Comparison of ENCODE assay signal across 23 cellular contexts in genomic region chr5:67355135-67355729, GRCh38.
A peak's percentile ranks its signal among the peaks of the same experiment; 100 is the strongest.
DNase-seq lines count a peak whose midpoint lies in the region; FAIRE-seq and TF ChIP-seq lines count a peak whose summit lies in the region.
"Had no signal": no experiment of that assay in that cellular context is flagged by ENCODE, and none has a peak within 500 bp of the region (broad histone marks: within the 10 kb centered on the region; RNA-seq: fewer than 3 reads in every experiment).

No MANE protein-coding gene starts in this region.

- no peak overlapping the region for H4K91ac ChIP-seq in trophoblast cell (ENCODE audit: low read depth, low read length)

- intact Hi-C loops in colonic mucosa (cut with DNase I), result no loop called here

- TF ChIP-seq POLR2A in GM12891 (IDR thresholded peaks at IDR 0.05; ENCODE audit: low read depth, low read length), result no peak

- peak; percentile 88 for DNase-seq in NCI-H2227 (lab: John Stamatoyannopoulos, UW; ENCODE audit: unreplicated experiment)
- no peak for DNase-seq in neural progenitor cell (ENCODE audit: low spot score)
- DNase-seq in HFFc6, result no peak
- DNase-seq in colonic mucosa, result no peak
- no peak for DNase-seq in trophoblast cell
- no peak for DNase-seq in GM12891 (ENCODE audit: insufficient read length, low spot score)
- DNase-seq: CD8-positive, alpha-beta memory T cell; DMS53; GDM1; NCI-H1092 treated with DMSO at 0.1 percent for 48 hours; NCI-H524; OCI-M1; SW 1271; T-helper 17 cell had no signal

- H3K27me3 ChIP-seq in Loucy (ENCODE audit: insufficient read depth, low read length, poor library complexity, severe bottlenecking) (no peaks in the 10 kb centered on the region), neural progenitor cell (no peaks in the 10 kb centered on the region), colonic mucosa (no peaks in the 10 kb centered on the region), trophoblast cell (ENCODE audit: insufficient read depth, low read length) (no peaks in the 10 kb centered on the region)
- H3K27me3 ChIP-seq: BLaER1 treated with 17β-estradiol and CSF1 and Interleukin-3, amounts not matched to agents 10 nM and 100 nM; SJSA1 had no signal

- H3K27me3 Mint-ChIP-seq in brain (peaks cover 33% of the 10 kb centered on the region), neural progenitor cell (ENCODE audit: insufficient read depth, low read depth) (peaks cover 2% of the 10 kb centered on the region), HFFc6 (ENCODE audit: insufficient read depth) (peaks cover 4% of the 10 kb centered on the region; the same call in 1 of the 2 replicates)

- H3F3A ChIP-seq in Loucy (ENCODE audit: low read depth), result no peaks in the 10 kb centered on the region
- H3F3A ChIP-seq in neural progenitor cell (ENCODE audit: low read depth), result no peaks in the 10 kb centered on the region

- no peak overlapping the region for H2AK5ac ChIP-seq in trophoblast cell (ENCODE audit: low read length)

- no peak overlapping the region for H3K23ac ChIP-seq in trophoblast cell (ENCODE audit: low read length)

- no peak overlapping the region for H3K4ac ChIP-seq in trophoblast cell (ENCODE audit: low read depth, low read length)

- H3K4me2 ChIP-seq in Loucy (ENCODE audit: low read depth, low read length, poor library complexity, severe bottlenecking) (no peak overlapping the region), neural progenitor cell (no peak overlapping the region), trophoblast cell (ENCODE audit: low read length) (no peak overlapping the region)

- H3K79me2 ChIP-seq in Loucy (ENCODE audit: insufficient read depth, low read length) (no peaks in the 10 kb centered on the region), neural progenitor cell (ENCODE audit: low read depth) (no peaks in the 10 kb centered on the region), trophoblast cell (ENCODE audit: control insufficient read depth, insufficient read depth, low read length, poor library complexity) (no peaks in the 10 kb centered on the region)

- TF ChIP-seq CTCF in Loucy (conservative IDR thresholded peaks at IDR 0.05; ENCODE audit: low read length) (peak; percentile 17; the same call in 1 of the 2 replicates), brain (conservative IDR thresholded peaks at IDR 0.05) (no peak), neural progenitor cell (IDR thresholded peaks at IDR 0.05) (no peak), HFFc6 (IDR thresholded peaks at IDR 0.05) (no peak), colonic mucosa (IDR thresholded peaks at IDR 0.05) (no peak)

- H4K12ac ChIP-seq in trophoblast cell (ENCODE audit: low read depth, low read length), result no peak overlapping the region

- H3K4me3 Mint-ChIP-seq in brain (peak overlapping the region in 1 of 5 experiments; percentile 18), neural progenitor cell (no peak overlapping the region), HFFc6 (no peak overlapping the region)
- H3K4me3 Mint-ChIP-seq: CD8-positive, alpha-beta memory T cell; T-helper 17 cell had no signal

- H3K14ac ChIP-seq in trophoblast cell (ENCODE audit: low read length), result no peak overlapping the region

- H3K36me3 Mint-ChIP-seq in brain (no peaks in the 10 kb centered on the region), neural progenitor cell (no peaks in the 10 kb centered on the region), HFFc6 (ENCODE audit: low read depth) (no peaks in the 10 kb centered on the region)
- H3K36me3 Mint-ChIP-seq: CD8-positive, alpha-beta memory T cell had no signal

- H3K9me3 Mint-ChIP-seq in brain, result no peaks in the 10 kb centered on the region
- H3K9me3 Mint-ChIP-seq in neural progenitor cell, result peaks cover 4% of the 10 kb centered on the region
- no peaks in the 10 kb centered on the region for H3K9me3 Mint-ChIP-seq in HFFc6
- H3K9me3 Mint-ChIP-seq: CD8-positive, alpha-beta memory T cell had no signal

- H2BK5ac ChIP-seq in trophoblast cell (ENCODE audit: low read depth, low read length, poor library complexity), result no peak overlapping the region

- H3K4me3 ChIP-seq in Loucy (ENCODE audit: low read length, poor library complexity, severe bottlenecking), result no peak overlapping the region
- no peak overlapping the region for H3K4me3 ChIP-seq in neural progenitor cell
- H3K4me3 ChIP-seq in colonic mucosa, result no peak overlapping the region
- no peak overlapping the region for H3K4me3 ChIP-seq in trophoblast cell (ENCODE audit: low read depth, low read length)
- H3K4me3 ChIP-seq: BLaER1 treated with 17β-estradiol and CSF1 and Interleukin-3, amounts not matched to agents 10 nM and 100 nM; K562; SJSA1 had no signal

- H3K27ac Mint-ChIP-seq in brain (peak overlapping the region in 4 of 5 experiments; percentile 29 to 50 (median 44)), neural progenitor cell (peak overlapping the region; percentile 91), HFFc6 (no peak overlapping the region)
- H3K27ac Mint-ChIP-seq: CD8-positive, alpha-beta memory T cell; T-helper 17 cell had no signal

- H3K36me3 ChIP-seq in Loucy (ENCODE audit: insufficient read depth, low read length) (no peaks in the 10 kb centered on the region), neural progenitor cell (no peaks in the 10 kb centered on the region), colonic mucosa (no peaks in the 10 kb centered on the region), trophoblast cell (ENCODE audit: control insufficient read depth in 1 of 2, insufficient read depth in 2 of 2, low read length in 2 of 2) (no peaks in the 10 kb centered on the region)
- H3K36me3 ChIP-seq: BLaER1 treated with 17β-estradiol and CSF1 and Interleukin-3, amounts not matched to agents 10 nM and 100 nM; SJSA1 had no signal

- H3K9ac ChIP-seq in Loucy (ENCODE audit: low read depth, low read length, poor library complexity, severe bottlenecking) (no peak overlapping the region), neural progenitor cell (no peak overlapping the region), colonic mucosa (ENCODE audit: low read depth in 2 of 2, low read length in 2 of 2) (no peak overlapping the region), trophoblast cell (ENCODE audit: low read length) (no peak overlapping the region)
- H3K9ac ChIP-seq: BLaER1 treated with 17β-estradiol and CSF1 and Interleukin-3, amounts not matched to agents 10 nM and 100 nM had no signal

- H3K4me1 ChIP-seq in Loucy (ENCODE audit: insufficient read depth, low read length, poor library complexity, severe bottlenecking) (peaks cover 31% of the 10 kb centered on the region), neural progenitor cell (peaks cover 13% of the 10 kb centered on the region), colonic mucosa (no peaks in the 10 kb centered on the region), trophoblast cell (ENCODE audit: control insufficient read depth in 1 of 2, insufficient read depth in 2 of 2, low read length in 2 of 2) (no peaks in the 10 kb centered on the region)

- H3K9me3 ChIP-seq in Loucy (ENCODE audit: insufficient read depth, low read depth, low read length) (no peaks in the 10 kb centered on the region), neural progenitor cell (ENCODE audit: low read depth) (no peaks in the 10 kb centered on the region), colonic mucosa (no peaks in the 10 kb centered on the region), trophoblast cell (ENCODE audit: insufficient read depth, low read depth, low read length) (no peaks in the 10 kb centered on the region)
- H3K9me3 ChIP-seq: BLaER1 treated with 17β-estradiol and CSF1 and Interleukin-3, amounts not matched to agents 10 nM and 100 nM; SJSA1 had no signal

- no peaks in the 10 kb centered on the region for H4K20me1 ChIP-seq in Loucy (ENCODE audit: insufficient read depth, low read length, poor library complexity, severe bottlenecking)
- H4K20me1 ChIP-seq in neural progenitor cell (ENCODE audit: low read depth), result no peaks in the 10 kb centered on the region
- H4K20me1 ChIP-seq: BLaER1 treated with 17β-estradiol and CSF1 and Interleukin-3, amounts not matched to agents 10 nM and 100 nM had no signal

- no peak overlapping the region for H2BK12ac ChIP-seq in trophoblast cell (ENCODE audit: low read length)

- no peak for FAIRE-seq in GM12891 (lab: Jason Lieb, UNC)
- FAIRE-seq: GM19239, HepG2, K562, RCC 7860 had no signal

- no peaks in the 10 kb centered on the region for H3K9me2 ChIP-seq in Loucy (replicated peaks; ENCODE audit: low read depth, low read length)

- H3K4me1 Mint-ChIP-seq in brain, result peaks cover 65% of the 10 kb centered on the region
- peaks cover 46% of the 10 kb centered on the region for H3K4me1 Mint-ChIP-seq in neural progenitor cell
- H3K4me1 Mint-ChIP-seq in HFFc6 (ENCODE audit: low read depth), result no peaks in the 10 kb centered on the region

- H2AFZ ChIP-seq in Loucy (ENCODE audit: low read length) (no peak overlapping the region), neural progenitor cell (replicated peaks) (no peak overlapping the region), trophoblast cell (ENCODE audit: insufficient read depth, low read length, poor library complexity) (no peak overlapping the region)

- no peaks in the 10 kb centered on the region for H3K79me1 ChIP-seq in trophoblast cell (ENCODE audit: low read length)

- no peak overlapping the region for H2BK120ac ChIP-seq in trophoblast cell (ENCODE audit: insufficient read depth, low read length, poor library complexity)

- no peak overlapping the region for H3K27ac ChIP-seq in neural progenitor cell
- no peak overlapping the region for H3K27ac ChIP-seq in colonic mucosa
- no peak overlapping the region for H3K27ac ChIP-seq in trophoblast cell (ENCODE audit: low read depth, low read length)
- H3K27ac ChIP-seq: BLaER1 treated with 17β-estradiol and CSF1 and Interleukin-3, amounts not matched to agents 10 nM and 100 nM; HL-60; SJSA1 had no signal

- no peak overlapping the region for H4K8ac ChIP-seq in trophoblast cell (ENCODE audit: low read depth, low read length)

- WGBS in trophoblast cell (ENCODE audit: extremely low coverage, insufficient coverage, insufficient read length), result no CpG with 5 or more reads among the region's 6 CpGs

- no peak overlapping the region for H3K18ac ChIP-seq in trophoblast cell (ENCODE audit: low read length)

TF ChIP-seq in GM12891, 5 proteins besides CTCF, POLR2A, EP300 and RAD21:
- TF ChIP-seq POLR2AphosphoS5 (IDR thresholded peaks at IDR 0.05; ENCODE audit: low read depth, low read length) (no peak), SPI1 (IDR thresholded peaks at IDR 0.05; ENCODE audit: low read depth, low read length) (no peak), TAF1 (IDR thresholded peaks at IDR 0.05; ENCODE audit: low read depth, low read length) (no peak), PAX5 (IDR thresholded peaks at IDR 0.05; ENCODE audit: insufficient read depth, low read length, severe bottlenecking) (no peak), POU2F2 (IDR thresholded peaks at IDR 0.05; ENCODE audit: low read depth, low read length) (no peak)
